Comparison of ENCODE assay signal across 21 cellular contexts in the genomic region with DNA sequence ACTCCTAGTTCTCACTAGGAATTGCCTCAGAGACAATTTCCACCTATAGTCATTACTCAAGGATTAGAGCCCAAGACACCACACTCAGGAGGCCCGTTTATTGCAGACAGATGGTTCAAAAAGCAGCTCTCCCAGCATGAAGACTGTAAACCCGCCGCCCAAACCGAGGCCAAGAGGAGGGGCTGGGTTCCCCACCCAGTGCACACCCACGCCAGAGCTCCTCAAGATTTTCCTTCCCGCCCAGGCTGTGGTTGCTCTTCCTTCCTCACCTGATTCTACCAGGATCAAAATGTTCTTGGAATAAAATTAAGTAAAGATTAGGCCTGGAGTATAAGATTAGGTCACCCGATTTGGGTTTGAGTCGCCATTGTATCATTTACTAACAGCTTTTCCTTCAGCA.
"Had no signal": no experiment of that assay in that cellular context is flagged by ENCODE, and none has a peak within 500 bp of the region (broad histone marks: within the 10 kb centered on the region; RNA-seq: fewer than 3 reads in every experiment).

No MANE protein-coding gene starts in this region.

- DNase-seq: activated CD4-positive, alpha-beta T cell treated with anti-CD3 and anti-CD28 coated beads for 1 hour; activated CD8-positive, alpha-beta memory T cell treated with anti-CD3 and anti-CD28 coated beads for 24 hours; activated CD8-positive, alpha-beta memory T cell treated with anti-CD3 and anti-CD28 coated beads, Interleukin-2, amount 50 U/mL, for 48 hours; activated effector memory CD4-positive, alpha-beta T cell treated with Interleukin-2 at 50 U/mL for 16 hours; activated naive CD4-positive, alpha-beta T cell treated with anti-CD3 and anti-CD28 coated beads, Interleukin-2, amount 10 ng/mL, durations not matched to agents 7 days and 5 days; activated naive CD8-positive, alpha-beta T cell treated with anti-CD3 and anti-CD28 coated beads, Interleukin-2, amount 50 U/mL, for 24 hours; activated T-cell treated with anti-CD3 and anti-CD28 coated beads, Interleukin-2, amount 50 U/mL, for 48 hours; anterior cingulate cortex; cortex of kidney; erythroblast; foreskin melanocyte; kidney; mesenchymal stem cell; occipital lobe; stimulated activated CD4-positive, alpha-beta T cell treated with anti-CD3 and anti-CD28 coated beads, Interleukin-4, amount 100 ng/mL, for 4 hours; upper lobe of right lung had no signal

- H3K9me3 ChIP-seq: prostate gland, thoracic aorta, upper lobe of right lung had no signal

- ATAC-seq: activated naive CD8-positive, alpha-beta T cell treated with anti-CD3 and anti-CD28 coated beads, Interleukin-2, amount 50 U/mL, for 24 hours; natural killer cell treated with Interleukin-12 subunit alpha and Interleukin-12 subunit beta and Interleukin-15 and Interleukin-18, amount 100 ng/mL, for 72 hours; sciatic nerve; stimulated activated memory B cell treated with anti-CD40 and anti-IgM and Interleukin-4, amounts not matched to agents 10 μg/mL and 1 μg/mL and 100 μg/mL, for 72 hours; upper lobe of right lung had no signal

- H3K4me3 ChIP-seq: prostate gland, thoracic aorta, upper lobe of right lung had no signal

- H3K4me1 ChIP-seq: prostate gland had no signal

- H3K36me3 ChIP-seq: prostate gland, thoracic aorta, upper lobe of right lung had no signal

- H3K27me3 ChIP-seq: upper lobe of right lung had no signal

- H3K27ac ChIP-seq: prostate gland, thoracic aorta, upper lobe of right lung had no signal
